In the genomic region with DNA sequence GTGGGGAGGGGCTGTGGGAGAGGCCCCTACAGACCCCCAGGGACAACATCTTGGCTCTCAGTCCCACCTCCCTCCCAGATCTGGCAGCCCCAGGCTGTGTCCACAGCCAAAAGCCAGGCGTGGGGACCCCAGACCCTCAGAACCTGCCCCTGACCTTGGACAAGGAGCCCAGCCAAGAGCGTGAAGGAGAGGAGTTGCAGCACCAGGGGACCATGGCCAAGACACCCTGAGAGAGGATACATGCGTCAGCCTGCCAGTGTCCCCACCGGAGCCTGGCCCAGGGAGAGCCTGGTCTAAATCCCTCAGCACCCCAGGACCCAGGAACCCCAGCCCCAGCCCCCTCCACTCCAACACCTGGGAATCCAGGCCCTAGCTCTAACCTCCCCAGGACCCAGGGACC, we compare ENCODE assay signal across 2 cellular contexts. TPM values are rescaled to one million over a fixed set of nuclear protein-coding genes. Genes with fewer than 3 reads are reported as not detected.
"Had no signal": no experiment of that assay in that cellular context is flagged by ENCODE, and none has a peak within 500 bp of the region (broad histone marks: within the 10 kb centered on the region; RNA-seq: fewer than 3 reads in every experiment).

No MANE protein-coding gene starts in this region.

RNA-seq across cellular contexts. Expression of gene CD209, which starts 1.0 kb away (rescaled TPM):
- total RNA-seq: G401 had no signal

RNA-seq across cellular contexts. Expression of gene CLEC4G, which starts 14.4 kb away (rescaled TPM):
- total RNA-seq: G401, GM12878 had no signal

RNA-seq across cellular contexts. Expression of gene CLEC4M, which starts 16.7 kb away (rescaled TPM):
- total RNA-seq: G401 had no signal

RNA-seq across cellular contexts. Expression of gene FCER2, which starts 44.4 kb away (rescaled TPM):
- total RNA-seq: G401 had no signal
